1 cellular context compared by ENCODE assay signal in genomic region chr1:232954594-232955365, GRCh38.
TF ChIP-seq lines count a peak whose summit lies in the region.

No MANE protein-coding gene starts in this region.

TF ChIP-seq in HepG2, 621 proteins besides CTCF, POLR2A, EP300 and RAD21 (continued from another document):
- TF ChIP-seq ZSCAN21 (CRISPR knock-in tag; IDR thresholded peaks at IDR 0.05; ENCODE audit: borderline replicate concordance) (no peak), MED1 (CRISPR knock-in tag; IDR thresholded peaks at IDR 0.05) (no peak), ZNF142 (CRISPR knock-in tag; IDR thresholded peaks at IDR 0.05) (no peak), ZNF333 (CRISPR knock-in tag; IDR thresholded peaks at IDR 0.05; ENCODE audit: borderline replicate concordance) (no peak)
